28 cellular contexts compared by ENCODE assay signal in genomic region chr12:130590685-130591084, GRCh38.
"Had no signal": no experiment of that assay in that cellular context is flagged by ENCODE, and none has a peak within 500 bp of the region (broad histone marks: within the 10 kb centered on the region; RNA-seq: fewer than 3 reads in every experiment).

No MANE protein-coding gene starts in this region.

- H2AFZ ChIP-seq: neural progenitor cell, parathyroid adenoma had no signal

- H3K9me3 Mint-ChIP-seq: stimulated activated naive CD8-positive, alpha-beta T cell treated with anti-CD3 and anti-CD28 coated beads, Interleukin-15, Interleukin-2, amounts not matched to agents 100 ng/mL and 50 ng/mL, for 24 hours had no signal

- H3K36me3 Mint-ChIP-seq: natural killer cell treated with Interleukin-12 subunit alpha and Interleukin-12 subunit beta and Interleukin-15 and Interleukin-18, amount 100 ng/mL, for 72 hours; stimulated activated effector memory CD8-positive, alpha-beta T cell treated with anti-CD3 and anti-CD28 coated beads, Interleukin-12 subunit alpha, Interleukin-12 subunit beta, amount 100 ng/mL, for 72 hours; stimulated activated naive B cell treated with anti-CD40 and anti-IgM and Interleukin-4, amounts not matched to agents 10 μg/mL and 1 μg/mL and 100 μg/mL, for 72 hours had no signal

- H3K4me3 Mint-ChIP-seq: naive B cell; naive thymus-derived CD8-positive, alpha-beta T cell; natural killer cell treated with Interleukin-12 subunit alpha and Interleukin-12 subunit beta and Interleukin-15 and Interleukin-18, amount 100 ng/mL, for 72 hours; neural progenitor cell; stimulated activated effector memory CD8-positive, alpha-beta T cell treated with anti-CD3 and anti-CD28 coated beads, Interleukin-12 subunit alpha, Interleukin-12 subunit beta, amount 100 ng/mL, for 72 hours; stimulated activated naive B cell treated with anti-CD40 and anti-IgM and Interleukin-4, amounts not matched to agents 10 μg/mL and 1 μg/mL and 100 μg/mL, for 72 hours; stimulated activated naive CD8-positive, alpha-beta T cell treated with anti-CD3 and anti-CD28 coated beads, Interleukin-15, Interleukin-2, amounts not matched to agents 100 ng/mL and 50 ng/mL, for 24 hours had no signal

- DNase-seq: naive B cell; naive thymus-derived CD8-positive, alpha-beta T cell; occipital lobe; ovary; right cardiac atrium; right lobe of liver; spleen; stimulated activated CD4-positive, alpha-beta T cell treated with anti-CD3 and anti-CD28 coated beads, Interleukin-15, amount 100 ng/mL, for 24 hours; stimulated activated CD4-positive, alpha-beta T cell treated with anti-CD3 and anti-CD28 coated beads, Interleukin-2, amount 100 ng/mL, for 24 hours; stimulated activated CD4-positive, alpha-beta T cell treated with anti-CD3 and anti-CD28 coated beads, Interleukin-2, amount 100 ng/mL, for 48 hours; stimulated activated CD4-positive, alpha-beta T cell treated with anti-CD3 and anti-CD28 coated beads, Interleukin-4, amount 100 ng/mL, for 24 hours; stimulated activated naive B cell treated with anti-CD40 and anti-IgM and Interleukin-4, amounts not matched to agents 10 μg/mL and 1 μg/mL and 100 μg/mL, for 72 hours; stimulated activated naive CD4-positive, alpha-beta T cell treated with Interleukin-2 at 50 U/mL for 16 hours; stomach; thyroid gland; trophoblast cell had no signal

- H3K27me3 ChIP-seq: neural progenitor cell, ovary, right lobe of liver, thyroid gland, tibial nerve, upper lobe of left lung, vagina had no signal

- H3K9me3 ChIP-seq: ovary, prostate gland, right lobe of liver, thoracic aorta, thyroid gland, upper lobe of left lung, vagina had no signal

- H3K36me3 ChIP-seq: neural progenitor cell, ovary, prostate gland, right lobe of liver, spleen, stomach, thoracic aorta, thyroid gland, tibial nerve, upper lobe of left lung, vagina had no signal

- H3K9ac ChIP-seq: neural progenitor cell, parathyroid adenoma had no signal

- H3K4me2 ChIP-seq: neural progenitor cell, smooth muscle cell had no signal

- H3K4me1 ChIP-seq: neural progenitor cell, parathyroid adenoma, prostate gland, right lobe of liver, spleen, stomach, thyroid gland, tibial nerve, upper lobe of left lung, vagina had no signal

- H3K27ac ChIP-seq: neural progenitor cell, ovary, parathyroid adenoma, prostate gland, right lobe of liver, skin epidermis, spleen, stomach, thoracic aorta, thyroid gland, tibial nerve, upper lobe of left lung, vagina had no signal

- H3K27me3 Mint-ChIP-seq: stimulated activated naive CD8-positive, alpha-beta T cell treated with anti-CD3 and anti-CD28 coated beads, Interleukin-15, Interleukin-2, amounts not matched to agents 100 ng/mL and 50 ng/mL, for 24 hours had no signal

- H3K4me1 Mint-ChIP-seq: naive B cell; naive thymus-derived CD8-positive, alpha-beta T cell; stimulated activated effector memory CD8-positive, alpha-beta T cell treated with anti-CD3 and anti-CD28 coated beads, Interleukin-12 subunit alpha, Interleukin-12 subunit beta, amount 100 ng/mL, for 72 hours had no signal

- H3K4me3 ChIP-seq: neural progenitor cell, ovary, prostate gland, right lobe of liver, skin epidermis, smooth muscle cell, spleen, stomach, thoracic aorta, thyroid gland, tibial nerve, upper lobe of left lung, vagina had no signal

- ATAC-seq: naive thymus-derived CD8-positive, alpha-beta T cell; natural killer cell treated with Interleukin-12 subunit alpha and Interleukin-12 subunit beta and Interleukin-15 and Interleukin-18, amount 100 ng/mL, for 72 hours; right cardiac atrium; right lobe of liver; stimulated activated effector memory CD8-positive, alpha-beta T cell treated with anti-CD3 and anti-CD28 coated beads, Interleukin-12 subunit alpha, Interleukin-12 subunit beta, amount 100 ng/mL, for 72 hours; stimulated activated naive B cell treated with anti-CD40 and anti-IgM and Interleukin-4, amounts not matched to agents 10 μg/mL and 1 μg/mL and 100 μg/mL, for 72 hours had no signal

- H3K27ac Mint-ChIP-seq: naive B cell; naive thymus-derived CD8-positive, alpha-beta T cell; natural killer cell treated with Interleukin-12 subunit alpha and Interleukin-12 subunit beta and Interleukin-15 and Interleukin-18, amount 100 ng/mL, for 72 hours; neural progenitor cell; stimulated activated effector memory CD8-positive, alpha-beta T cell treated with anti-CD3 and anti-CD28 coated beads, Interleukin-12 subunit alpha, Interleukin-12 subunit beta, amount 100 ng/mL, for 72 hours; stimulated activated naive B cell treated with anti-CD40 and anti-IgM and Interleukin-4, amounts not matched to agents 10 μg/mL and 1 μg/mL and 100 μg/mL, for 72 hours; stimulated activated naive CD8-positive, alpha-beta T cell treated with anti-CD3 and anti-CD28 coated beads, Interleukin-15, Interleukin-2, amounts not matched to agents 100 ng/mL and 50 ng/mL, for 24 hours had no signal
